In genomic region chr15:29014493-29014892, GRCh38 we compare ENCODE assay signal across 27 cellular contexts.
DNase-seq lines count a peak whose midpoint lies in the region; ATAC-seq lines count a peak whose summit lies in the region.
"Had no signal": no experiment of that assay in that cellular context is flagged by ENCODE, and none has a peak within 500 bp of the region (broad histone marks: within the 10 kb centered on the region; RNA-seq: fewer than 3 reads in every experiment).

No MANE protein-coding gene starts in this region.

- ATAC-seq in GM19035 (IDR thresholded peaks at IDR 0.05; ENCODE audit: unreplicated experiment), result no peak
- ATAC-seq: Panc1 had no signal

- H3K4me3 Mint-ChIP-seq in activated T-cell treated with anti-CD3 and anti-CD28 coated beads, Interleukin-2, amount 50 U/mL, for 24 hours, result no peak overlapping the region
- H3K4me3 Mint-ChIP-seq: CD8-positive, alpha-beta memory T cell; H9; HFFc6 had no signal

- peak overlapping the region; percentile 14 for H3K27ac Mint-ChIP-seq in activated T-cell treated with anti-CD3 and anti-CD28 coated beads, Interleukin-2, amount 50 U/mL, for 24 hours
- H3K27ac Mint-ChIP-seq: HFFc6 had no signal

- H3K27ac ChIP-seq in temporal lobe (ENCODE audit: low read depth, low read length), result peak overlapping the region; percentile 68
- H3K27ac ChIP-seq: C4-2B, GM23248, KMS-11, SJCRH30 had no signal

- H3K9me3 Mint-ChIP-seq in activated T-cell treated with anti-CD3 and anti-CD28 coated beads, Interleukin-2, amount 50 U/mL, for 24 hours, result no peaks in the 10 kb centered on the region
- H3K9me3 Mint-ChIP-seq: CD8-positive, alpha-beta memory T cell; H9 had no signal

- in situ Hi-C loops in SK-MEL-5 (cut with HindIII; ENCODE audit: low pct_unique_long_range_greater_than_20kb, low sequenced_read_pairs), result no loop called here

- no peaks in the 10 kb centered on the region for H3K27me3 Mint-ChIP-seq in activated T-cell treated with anti-CD3 and anti-CD28 coated beads, Interleukin-2, amount 50 U/mL, for 24 hours

- peaks cover 52% of the 10 kb centered on the region for H3K4me1 Mint-ChIP-seq in activated T-cell treated with anti-CD3 and anti-CD28 coated beads, Interleukin-2, amount 50 U/mL, for 24 hours (ENCODE audit: low read depth)

- H3K36me3 Mint-ChIP-seq in activated T-cell treated with anti-CD3 and anti-CD28 coated beads, Interleukin-2, amount 50 U/mL, for 24 hours (ENCODE audit: low read depth), result peaks cover 16% of the 10 kb centered on the region

- no peak for DNase-seq in activated T-cell treated with anti-CD3 and anti-CD28 coated beads, Interleukin-2, amount 50 U/mL, for 24 hours
- DNase-seq in activated T-cell treated with anti-CD3 and anti-CD28 coated beads for 4 hours, result no peak
- peak; percentile 5 for DNase-seq in SK-MEL-5 (ENCODE audit: low read depth, low spot score)
- DNase-seq in inferior parietal cortex (ENCODE audit: extremely low spot score), result peak; percentile 35
- DNase-seq in GDM1 (lab: John Stamatoyannopoulos, UW), result no peak
- DNase-seq: AML-193; Calu3; CD8-positive, alpha-beta memory T cell; DMS153; GF-D8; GM23248; H9; HFFc6; NCI-H1105; NCI-H146; NCI-H2029; NCI-H2171; NCI-H345; NCI-H524; NCI-H774; NK-92 treated with Interleukin-12 subunit alpha and Interleukin-12 subunit beta, amount 100 ng/mL, for 24 hours; SJCRH30 had no signal

Comparison
In these comparisons a context has a peak if more than half of its experiments do, and no peak if none do; other contexts are left out.
1. DNase-seq: peak in SK-MEL-5 (single experiment) and inferior parietal cortex (single experiment); none in activated T-cell treated with anti-CD3 and anti-CD28 coated beads, Interleukin-2, amount 50 U/mL, for 24 hours (single experiment), activated T-cell treated with anti-CD3 and anti-CD28 coated beads for 4 hours (single experiment) and GDM1 (single experiment).